In the genomic region with DNA sequence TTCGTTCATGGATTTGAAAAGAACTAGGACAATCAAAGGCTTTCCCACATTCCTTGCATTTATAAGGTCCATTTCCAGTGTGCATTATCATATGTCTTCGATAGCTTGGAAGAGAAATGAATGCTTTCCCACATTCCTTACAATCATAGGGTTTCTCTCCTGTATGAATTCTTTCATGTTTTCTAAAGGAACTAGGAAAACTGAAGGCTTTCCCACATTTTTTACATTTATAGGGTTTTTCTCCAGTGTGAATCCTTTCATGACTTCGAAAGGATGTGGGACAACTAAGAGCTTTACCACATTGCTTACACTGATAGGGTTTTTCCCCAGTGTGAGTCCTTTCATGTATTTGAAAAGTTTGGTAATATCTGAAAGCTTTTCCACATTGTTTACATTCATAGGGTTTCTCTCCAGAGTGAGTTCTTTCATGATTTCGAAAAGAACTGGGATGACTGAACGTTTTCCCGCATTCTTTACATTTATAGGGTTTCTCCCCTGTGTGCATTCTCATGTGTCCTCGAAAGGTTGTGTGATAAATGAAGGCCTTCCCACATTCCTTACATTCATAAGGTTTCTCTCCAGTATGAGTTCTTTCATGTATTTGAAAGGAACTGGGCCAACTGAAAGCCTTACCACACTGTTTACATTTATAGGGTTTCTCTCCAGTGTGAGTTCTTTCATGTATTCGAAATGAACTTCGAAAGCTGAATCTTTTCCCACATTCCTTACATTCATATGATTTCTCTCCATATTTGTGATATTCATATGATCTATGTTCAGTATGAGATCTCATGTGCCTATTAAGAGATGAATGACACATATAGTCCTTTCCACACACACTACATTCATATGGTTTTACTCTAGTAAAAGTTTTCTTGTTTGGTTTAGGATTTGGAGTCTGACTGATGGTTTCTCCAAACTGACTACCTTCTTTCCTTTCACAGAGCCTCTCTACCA, we compare ENCODE assay signal across 23 cellular contexts. TPM values are rescaled to one million over a fixed set of nuclear protein-coding genes. Genes with fewer than 3 reads are reported as not detected.
A peak's percentile ranks its signal among the peaks of the same experiment; 100 is the strongest.
DNase-seq lines count a peak whose midpoint lies in the region; ATAC-seq and TF ChIP-seq lines count a peak whose summit lies in the region.
"Had no signal": no experiment of that assay in that cellular context is flagged by ENCODE, and none has a peak within 500 bp of the region (broad histone marks: within the 10 kb centered on the region; RNA-seq: fewer than 3 reads in every experiment).

No MANE protein-coding gene starts in this region.

- H3K27me3 ChIP-seq in BLaER1 (no peaks in the 10 kb centered on the region), HCT116 (ENCODE audit: insufficient read depth, low read length) (no peaks in the 10 kb centered on the region), adipocyte (replicated peaks; ENCODE audit: control insufficient read depth, insufficient read depth, low read length) (no peaks in the 10 kb centered on the region)
- H3K27me3 ChIP-seq: Peyer's patch, SJCRH30 had no signal

- TF ChIP-seq CTCF in HCT116 (IDR thresholded peaks at IDR 0.05 in 2 of 3, conservative IDR thresholded peaks at IDR 0.05 in 1 of 3; ENCODE audit: borderline replicate concordance in 1 of 3, insufficient read depth in 1 of 3, low read depth in 2 of 3, low read length in 2 of 3) (no peak), endothelial cell (IDR thresholded peaks at IDR 0.05; ENCODE audit: unreplicated experiment) (no peak)

- no peak overlapping the region for H2AFZ ChIP-seq in HCT116 (ENCODE audit: low read depth, low read length, poor library complexity, severe bottlenecking)
- H2AFZ ChIP-seq: GM23248 had no signal

- H3K4me1 Mint-ChIP-seq in endothelial cell (ENCODE audit: unreplicated experiment), result no peaks in the 10 kb centered on the region
- H3K4me1 Mint-ChIP-seq: T-cell had no signal

- H3K4me1 ChIP-seq in BLaER1 (no peaks in the 10 kb centered on the region), HCT116 (ENCODE audit: control insufficient read depth in 1 of 2, insufficient read depth in 2 of 2, low read length in 2 of 2) (no peaks in the 10 kb centered on the region), adipocyte (ENCODE audit: control insufficient read depth, insufficient read depth, low read length) (no peaks in the 10 kb centered on the region)
- H3K4me1 ChIP-seq: Peyer's patch, SJCRH30 had no signal

- H3K9me2 ChIP-seq in HCT116 (ENCODE audit: insufficient read depth), result no peaks in the 10 kb centered on the region

- CTCF ChIA-PET in HCT116 (lab: Charles Lee), result no interaction called here

- peaks cover 60% of the 10 kb centered on the region for H3K36me3 Mint-ChIP-seq in endothelial cell (ENCODE audit: low read depth, unreplicated experiment)

- DNase-seq in HCT116 (ENCODE audit: low read depth, low spot score) (no peak), adipocyte (ENCODE audit: low read depth) (no peak), endothelial cell (ENCODE audit: low spot score) (no peak), SIG-M5 (lab: John Stamatoyannopoulos, UW) (no peak)
- DNase-seq: DND-41; GM23248; HCEC 1CT; KG1; NCI-H1105; NCI-H146; NCI-H2029; NCI-H2171; NCI-H345; NCI-H524; NCI-H774; NK-92 treated with Interleukin-12 subunit alpha and Interleukin-12 subunit beta, amount 100 ng/mL, for 24 hours; Peyer's patch; T-cell had no signal

- H3K9me3 ChIP-seq in BLaER1, result peaks cover 97% of the 10 kb centered on the region
- peaks cover 24% of the 10 kb centered on the region in 2 experiments; a peak in 3 of 4 replicates for H3K9me3 ChIP-seq in HCT116 (ENCODE audit: control insufficient read depth in 1 of 2, insufficient read depth in 1 of 2, low read depth in 1 of 2, low read length in 2 of 2)
- peaks cover 78% of the 10 kb centered on the region for H3K9me3 ChIP-seq in adipocyte (ENCODE audit: control insufficient read depth, low read length)

- BruUV-seq in HCT116 (replicated peaks; lab: Mats Ljungman, UMichigan), result no TSS peak

- RAD21 ChIA-PET in HCT116 (lab: Charles Lee; ENCODE audit: low non-redundant PET in 1 of 2, low total read pairs in 2 of 2, uncharacterized antibody in 2 of 2, unreplicated experiment in 2 of 2), result no interaction called here

- TF ChIP-seq RAD21 in HCT116 (IDR thresholded peaks at IDR 0.05; ENCODE audit: low read depth), result no peak

- H3K4me3 ChIP-seq in BLaER1 (peak overlapping the region; percentile 13; the same call in 1 of the 2 replicates), HCT116 (replicated peaks in 1 of 2; ENCODE audit: low read depth in 1 of 2, low read length in 2 of 2) (no peak overlapping the region), adipocyte (ENCODE audit: low read length) (peak overlapping the region; percentile 70)
- H3K4me3 ChIP-seq: GM23248, Peyer's patch, SJCRH30 had no signal

- H3K79me2 ChIP-seq in HCT116 (ENCODE audit: insufficient read depth, low read length), result no peaks in the 10 kb centered on the region

- H3K9me3 Mint-ChIP-seq in endothelial cell (ENCODE audit: unreplicated experiment), result peaks cover 37% of the 10 kb centered on the region

- H3K4me3 Mint-ChIP-seq in endothelial cell (ENCODE audit: unreplicated experiment), result peak overlapping the region; percentile 85
- H3K4me3 Mint-ChIP-seq: T-cell; T-helper 2 cell treated with Interferon-gamma antibody and Interleukin-4, amounts not matched to agents 5 μg/mL and 100 μg/mL, for 36 hours had no signal

- ATAC-seq in HCT116, result no peak
- ATAC-seq in HG03045 (IDR thresholded peaks at IDR 0.05; ENCODE audit: unreplicated experiment), result no peak
- no peak for ATAC-seq in GM19463 (IDR thresholded peaks at IDR 0.05; ENCODE audit: unreplicated experiment)
- ATAC-seq: T-cell had no signal

- no peak for TF ChIP-seq POLR2A in HCT116 (IDR thresholded peaks at IDR 0.05; ENCODE audit: borderline replicate concordance, extremely low read depth, insufficient read depth, insufficient read length)

- intact Hi-C loops in HCT116 (cut with micrococcal nuclease), result no loop called here

- peaks cover 7% of the 10 kb centered on the region for H3K27me3 Mint-ChIP-seq in endothelial cell (ENCODE audit: unreplicated experiment)
- H3K27me3 Mint-ChIP-seq: T-cell had no signal

- H3K27ac Mint-ChIP-seq in endothelial cell (ENCODE audit: unreplicated experiment), result no peak overlapping the region
- H3K27ac Mint-ChIP-seq: T-cell; T-helper 2 cell treated with Interferon-gamma antibody and Interleukin-4, amounts not matched to agents 5 μg/mL and 100 μg/mL, for 36 hours had no signal

- H4K20me1 ChIP-seq in BLaER1 (no peaks in the 10 kb centered on the region), HCT116 (ENCODE audit: insufficient read depth) (no peaks in the 10 kb centered on the region)

- H3K27ac ChIP-seq in BLaER1 (no peak overlapping the region), HCT116 (ENCODE audit: low read depth, low read length) (no peak overlapping the region)
- H3K27ac ChIP-seq: GM23248, Peyer's patch, SJCRH30 had no signal

- H3K36me3 ChIP-seq in BLaER1 (peaks cover 75% of the 10 kb centered on the region), HCT116 (ENCODE audit: control insufficient read depth in 1 of 2, insufficient read depth in 2 of 2, low read length in 2 of 2) (no peaks in the 10 kb centered on the region), adipocyte (ENCODE audit: control insufficient read depth, insufficient read depth, low read length, severe bottlenecking) (peaks cover 22% of the 10 kb centered on the region)

- no peak overlapping the region for H3K4me2 ChIP-seq in BLaER1
- H3K4me2 ChIP-seq in HCT116 (ENCODE audit: low read length), result no peak overlapping the region

- POLR2A ChIA-PET in HCT116 (lab: Charles Lee), result no interaction called here

- H3K9ac ChIP-seq in BLaER1, result no peak overlapping the region
- no peak overlapping the region for H3K9ac ChIP-seq in HCT116 (ENCODE audit: low read length)
- H3K9ac ChIP-seq in adipocyte (ENCODE audit: low read length), result no peak overlapping the region
- H3K9ac ChIP-seq: GM23248 had no signal

TF ChIP-seq in HCT116, 20 proteins besides CTCF, POLR2A, EP300 and RAD21:
- TF ChIP-seq CBX3 (IDR thresholded peaks at IDR 0.05; ENCODE audit: low read depth), result no peak
- peak; percentile 76 for TF ChIP-seq ZNF274 (IDR thresholded peaks at IDR 0.05; ENCODE audit: low read depth, low read length)

RNA-seq across cellular contexts. Expression of gene ZNF709, which starts 19.6 kb away (rescaled TPM):
- total RNA-seq in HCT116 (2021; ENCODE audit: unreplicated experiment), result not detected
- 0.20 TPM in 1 of 2 replicates, not detected in the other for polyA plus RNA-seq in HCT116 (2012)
- 6.6 TPM for total RNA-seq in endothelial cell (ENCODE audit: unreplicated experiment)

RNA-seq across cellular contexts. Expression of gene ZNF443, which starts 24.2 kb away (rescaled TPM):
- total RNA-seq in HCT116 (2021; ENCODE audit: unreplicated experiment) (2.9 TPM), endothelial cell (ENCODE audit: unreplicated experiment) (7.3 TPM)
- 0.61 and 1.3 TPM in 2 replicates for polyA plus RNA-seq in HCT116 (2012)

Comparison
In these comparisons a context has a peak if more than half of its experiments do, and no peak if none do; other contexts are left out.
1. H3K4me3 ChIP-seq: peak in BLaER1 (single experiment) and adipocyte (single experiment); none in HCT116 (0 of 2).